17 cellular contexts compared by ENCODE assay signal in the genomic region with DNA sequence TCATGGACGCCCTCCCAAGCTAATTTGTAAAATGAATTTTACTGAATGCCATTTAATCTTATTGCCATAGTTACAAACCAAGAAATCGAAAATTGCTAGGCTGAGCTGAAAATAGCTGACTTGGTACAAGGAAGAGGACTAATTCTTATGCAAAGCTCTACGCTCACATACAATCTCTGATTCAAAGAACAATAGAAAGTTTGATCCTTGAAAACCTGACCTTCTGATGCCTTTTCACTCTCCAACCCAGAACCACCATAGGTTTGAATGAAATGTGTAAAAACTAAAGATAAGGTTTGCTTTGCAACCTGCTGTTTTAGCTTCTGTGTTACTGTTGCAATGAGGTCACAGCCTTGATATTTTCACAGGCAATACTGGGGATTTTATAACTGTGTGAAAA.
DNase-seq lines count a peak whose midpoint lies in the region; ATAC-seq and TF ChIP-seq lines count a peak whose summit lies in the region.
"Had no signal": no experiment of that assay in that cellular context is flagged by ENCODE, and none has a peak within 500 bp of the region (broad histone marks: within the 10 kb centered on the region; RNA-seq: fewer than 3 reads in every experiment).

No MANE protein-coding gene starts in this region.

- H3K4me3 Mint-ChIP-seq in endothelial cell (ENCODE audit: unreplicated experiment) = no peak overlapping the region
- H3K4me3 Mint-ChIP-seq: CD14-positive monocyte had no signal

- TF ChIP-seq CTCF in endothelial cell (IDR thresholded peaks at IDR 0.05; ENCODE audit: unreplicated experiment) = no peak
- TF ChIP-seq CTCF in suprapubic skin (IDR thresholded peaks at IDR 0.05) = no peak

- H3K27ac Mint-ChIP-seq in endothelial cell (ENCODE audit: unreplicated experiment) = peak overlapping the region; percentile 58
- H3K27ac Mint-ChIP-seq: CD14-positive monocyte had no signal

- DNase-seq in endothelial cell (ENCODE audit: low spot score) (no peak), suprapubic skin (ENCODE audit: low spot score in 2 of 2) (no peak), substantia nigra (lab: John Stamatoyannopoulos, UW) (no peak)
- DNase-seq: COR-L47, GM23248, NCI-H1048, NCI-H1694, NCI-H2107, NCI-H446, OCI-M1, SIG-M5 had no signal

- H3K9ac ChIP-seq in ES-I3 (ENCODE audit: low read depth, low read length) (0 out of 2 replicates have a peak overlapping the region, but pooled peaks have one; percentile 13), HUES6 (ENCODE audit: low read length) (peak overlapping the region; percentile 43)
- H3K9ac ChIP-seq: GM23248, KMS-11 had no signal

- peak overlapping the region; percentile 6 for H3K27ac ChIP-seq in HUES6 (ENCODE audit: low read depth, low read length)
- H3K27ac ChIP-seq in suprapubic skin = no peak overlapping the region
- no peak overlapping the region for H3K27ac ChIP-seq in substantia nigra (ENCODE audit: low read depth, low read length, poor library complexity, severe bottlenecking)
- H3K27ac ChIP-seq: GM23248, KMS-11 had no signal

- H3K27me3 Mint-ChIP-seq in endothelial cell (ENCODE audit: unreplicated experiment) = no peaks in the 10 kb centered on the region

- H2AFZ ChIP-seq in neuron (ENCODE audit: low read depth, low read length) = no peak overlapping the region
- H2AFZ ChIP-seq: GM23248 had no signal

- H3K4me3 ChIP-seq in HUES6 (ENCODE audit: low read depth, low read length) (no peak overlapping the region), neuron (ENCODE audit: low read length) (peak overlapping the region; percentile 9), suprapubic skin (no peak overlapping the region)
- H3K4me3 ChIP-seq: GM23248 had no signal

- 87% methylated on average over 3 of the region's 3 CpGs for WGBS in suprapubic skin

- H3K36me3 Mint-ChIP-seq in endothelial cell (ENCODE audit: low read depth, unreplicated experiment) = no peaks in the 10 kb centered on the region
- H3K36me3 Mint-ChIP-seq: CD14-positive monocyte had no signal

- H3K4me1 Mint-ChIP-seq in endothelial cell (ENCODE audit: unreplicated experiment) = peaks cover 21% of the 10 kb centered on the region
- H3K4me1 Mint-ChIP-seq: CD14-positive monocyte had no signal

- no peak for ATAC-seq in GM21423 (IDR thresholded peaks at IDR 0.05; ENCODE audit: unreplicated experiment)

- H3K9me3 ChIP-seq in ES-I3 (ENCODE audit: control insufficient read depth, insufficient read depth, low read length) = no peaks in the 10 kb centered on the region
- H3K9me3 ChIP-seq in HUES6 (ENCODE audit: control insufficient read depth, insufficient read depth, low read depth, low read length) = no peaks in the 10 kb centered on the region
- no peaks in the 10 kb centered on the region for H3K9me3 ChIP-seq in neuron (ENCODE audit: low read length)
- no peaks in the 10 kb centered on the region for H3K9me3 ChIP-seq in suprapubic skin

- peaks cover 32% of the 10 kb centered on the region for H3K4me1 ChIP-seq in ES-I3 (ENCODE audit: insufficient read depth, low read length)
- H3K4me1 ChIP-seq in HUES6 (ENCODE audit: control insufficient read depth, insufficient read depth, low read length) = peaks cover 49% of the 10 kb centered on the region
- peaks cover 41% of the 10 kb centered on the region for H3K4me1 ChIP-seq in neuron (ENCODE audit: insufficient read depth, low read length)
- H3K4me1 ChIP-seq in suprapubic skin = no peaks in the 10 kb centered on the region

- TF ChIP-seq EP300 in suprapubic skin (IDR thresholded peaks at IDR 0.05) = no peak

- no peak for TF ChIP-seq POLR2A in suprapubic skin (IDR thresholded peaks at IDR 0.05)

- H3K9me3 Mint-ChIP-seq in endothelial cell (ENCODE audit: unreplicated experiment) = no peaks in the 10 kb centered on the region

- no peaks in the 10 kb centered on the region for H3K36me3 ChIP-seq in ES-I3 (ENCODE audit: insufficient read depth, low read length)
- no peaks in the 10 kb centered on the region for H3K36me3 ChIP-seq in HUES6 (ENCODE audit: control insufficient read depth, insufficient read depth, low read length)
- no peaks in the 10 kb centered on the region for H3K36me3 ChIP-seq in neuron (ENCODE audit: insufficient read depth, low read length)
- H3K36me3 ChIP-seq in suprapubic skin = no peaks in the 10 kb centered on the region

- H3K27me3 ChIP-seq in HUES6 (ENCODE audit: control insufficient read depth, insufficient read depth, low read length) (no peaks in the 10 kb centered on the region), neuron (ENCODE audit: insufficient read depth, low read length) (no peaks in the 10 kb centered on the region), suprapubic skin (no peaks in the 10 kb centered on the region)
